Comparison of ENCODE assay signal across 14 cellular contexts in genomic region chr5:127571314-127571713, GRCh38. TPM values are rescaled to one million over a fixed set of nuclear protein-coding genes. Genes with fewer than 3 reads are reported as not detected.
DNase-seq lines count a peak whose midpoint lies in the region; ATAC-seq and TF ChIP-seq lines count a peak whose summit lies in the region.
"Had no signal": no experiment of that assay in that cellular context is flagged by ENCODE, and none has a peak within 500 bp of the region (broad histone marks: within the 10 kb centered on the region; RNA-seq: fewer than 3 reads in every experiment).

No MANE protein-coding gene starts in this region.

- ATAC-seq in GM19397 (IDR thresholded peaks at IDR 0.05; ENCODE audit: unreplicated experiment) (peak; percentile 46), HG02798 (IDR thresholded peaks at IDR 0.05; ENCODE audit: poor library complexity, unreplicated experiment) (peak; percentile 65), HG03457 (IDR thresholded peaks at IDR 0.05; ENCODE audit: unreplicated experiment) (peak; percentile 54)
- ATAC-seq: HCT116 had no signal

- in situ Hi-C loops in GM13977 (cut with MboI; ENCODE audit: low pct_unique_long_range_greater_than_20kb, low sequenced_read_pairs, unreplicated experiment), result loop anchor here (25.0 kb wide), 1 partner anchor 291 kb away; no protein-coding TSS in a partner anchor

- no peaks in the 10 kb centered on the region for H3K36me3 ChIP-seq in BE2C
- H3K36me3 ChIP-seq in WERI-Rb-1, result no peaks in the 10 kb centered on the region
- H3K36me3 ChIP-seq: transverse colon had no signal

- H3K9me3 ChIP-seq in BE2C (no peaks in the 10 kb centered on the region), WERI-Rb-1 (ENCODE audit: severe bottlenecking) (peaks cover 5% of the 10 kb centered on the region)

- peak; percentile 79 for DNase-seq in GM13977 (ENCODE audit: low spot score)
- no peak for DNase-seq in COR-L47 (lab: John Stamatoyannopoulos, UW)
- DNase-seq in BE2C, result no peak
- DNase-seq in WERI-Rb-1, result no peak
- DNase-seq in NCI-H2227 (lab: John Stamatoyannopoulos, UW; ENCODE audit: unreplicated experiment), result no peak
- DNase-seq: activated CD4-positive, alpha-beta T cell treated with anti-CD3 and anti-CD28 coated beads, Interleukin-2, amount 50 U/mL, for 48 hours; effector CD4-positive, alpha-beta T cell; mesendoderm; NCI-H526 treated with DMSO at 0.1 percent for 48 hours; transverse colon had no signal

- H3K4me1 ChIP-seq in BE2C, result no peaks in the 10 kb centered on the region

- H3K4me3 ChIP-seq in BE2C (ENCODE audit: low read depth, low read length) (no peak overlapping the region), WERI-Rb-1 (ENCODE audit: low read depth, low read length) (no peak overlapping the region)
- H3K4me3 ChIP-seq: transverse colon had no signal

- no peak for TF ChIP-seq CTCF in GM13977 (IDR thresholded peaks at IDR 0.05; ENCODE audit: extremely low read depth, insufficient read depth, missing control alignments)
- no peak for TF ChIP-seq CTCF in BE2C (IDR thresholded peaks at IDR 0.05; ENCODE audit: low read depth, low read length)
- TF ChIP-seq CTCF in WERI-Rb-1 (IDR thresholded peaks at IDR 0.05; ENCODE audit: low read depth, low read length), result no peak

- no peak overlapping the region for H3K27ac ChIP-seq in WERI-Rb-1
- H3K27ac ChIP-seq: transverse colon had no signal

- H3K27me3 ChIP-seq in BE2C (no peaks in the 10 kb centered on the region), WERI-Rb-1 (ENCODE audit: insufficient read depth, low read depth, severe bottlenecking) (no peaks in the 10 kb centered on the region)
- H3K27me3 ChIP-seq: transverse colon had no signal

RNA-seq across cellular contexts. Expression of gene PRRC1, which starts 53.9 kb away (rescaled TPM):
- 53.1 TPM for polyA plus RNA-seq in BE2C (2012; ENCODE audit: insufficient read depth, insufficient read length, low read depth)
